Comparison of ENCODE assay signal across 7 cellular contexts in genomic region chrX:30144221-30144620, GRCh38.
"Had no signal": no experiment of that assay in that cellular context is flagged by ENCODE, and none has a peak within 500 bp of the region (broad histone marks: within the 10 kb centered on the region; RNA-seq: fewer than 3 reads in every experiment).

No MANE protein-coding gene starts in this region.

- H3K27ac ChIP-seq: HL-60, KMS-11 had no signal

- DNase-seq: IMR-90, KBM-7, KG1 had no signal

- H3K9ac ChIP-seq: KMS-11 had no signal

- H3K4me2 ChIP-seq: KMS-11 had no signal

- FAIRE-seq: HepG2, K562 had no signal

- H3K4me3 ChIP-seq: K562 had no signal

- ATAC-seq: HepG2, K562 had no signal
